In genomic region chr3:184811999-184812844, GRCh38 we compare ENCODE assay signal across 8 cellular contexts. TPM values are rescaled to one million over a fixed set of nuclear protein-coding genes. Genes with fewer than 3 reads are reported as not detected.
DNase-seq lines count a peak whose midpoint lies in the region; ATAC-seq, FAIRE-seq and TF ChIP-seq lines count a peak whose summit lies in the region.

A gene with protein sequence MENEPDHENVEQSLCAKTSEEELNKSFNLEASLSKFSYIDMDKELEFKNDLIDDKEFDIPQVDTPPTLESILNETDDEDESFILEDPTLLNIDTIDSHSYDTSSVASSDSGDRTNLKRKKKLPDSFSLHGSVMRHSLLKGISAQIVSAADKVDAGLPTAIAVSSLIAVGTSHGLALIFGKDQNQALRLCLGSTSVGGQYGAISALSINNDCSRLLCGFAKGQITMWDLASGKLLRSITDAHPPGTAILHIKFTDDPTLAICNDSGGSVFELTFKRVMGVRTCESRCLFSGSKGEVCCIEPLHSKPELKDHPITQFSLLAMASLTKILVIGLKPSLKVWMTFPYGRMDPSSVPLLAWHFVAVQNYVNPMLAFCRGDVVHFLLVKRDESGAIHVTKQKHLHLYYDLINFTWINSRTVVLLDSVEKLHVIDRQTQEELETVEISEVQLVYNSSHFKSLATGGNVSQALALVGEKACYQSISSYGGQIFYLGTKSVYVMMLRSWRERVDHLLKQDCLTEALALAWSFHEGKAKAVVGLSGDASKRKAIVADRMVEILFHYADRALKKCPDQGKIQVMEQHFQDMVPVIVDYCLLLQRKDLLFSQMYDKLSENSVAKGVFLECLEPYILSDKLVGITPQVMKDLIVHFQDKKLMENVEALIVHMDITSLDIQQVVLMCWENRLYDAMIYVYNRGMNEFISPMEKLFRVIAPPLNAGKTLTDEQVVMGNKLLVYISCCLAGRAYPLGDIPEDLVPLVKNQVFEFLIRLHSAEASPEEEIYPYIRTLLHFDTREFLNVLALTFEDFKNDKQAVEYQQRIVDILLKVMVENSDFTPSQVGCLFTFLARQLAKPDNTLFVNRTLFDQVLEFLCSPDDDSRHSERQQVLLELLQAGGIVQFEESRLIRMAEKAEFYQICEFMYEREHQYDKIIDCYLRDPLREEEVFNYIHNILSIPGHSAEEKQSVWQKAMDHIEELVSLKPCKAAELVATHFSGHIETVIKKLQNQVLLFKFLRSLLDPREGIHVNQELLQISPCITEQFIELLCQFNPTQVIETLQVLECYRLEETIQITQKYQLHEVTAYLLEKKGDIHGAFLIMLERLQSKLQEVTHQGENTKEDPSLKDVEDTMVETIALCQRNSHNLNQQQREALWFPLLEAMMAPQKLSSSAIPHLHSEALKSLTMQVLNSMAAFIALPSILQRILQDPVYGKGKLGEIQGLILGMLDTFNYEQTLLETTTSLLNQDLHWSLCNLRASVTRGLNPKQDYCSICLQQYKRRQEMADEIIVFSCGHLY (N-terminal part only) (plus strand): TSS chr3:184812166. CDS start chr3:184824633, 12,467 bp downstream.

- H3K9me3 ChIP-seq in adrenal gland (replicated peaks in 1 of 3) = no peaks in the 10 kb centered on the region
- H3K9me3 ChIP-seq in heart right ventricle = no peaks in the 10 kb centered on the region
- no peaks in the 10 kb centered on the region for H3K9me3 ChIP-seq in upper lobe of right lung

- H3K27ac ChIP-seq in adrenal gland (peak within 1 kb of the TSS in 4 of 5 donors; percentile 14 to 81 (median 68)), heart right ventricle (peak within 1 kb of the TSS in 9 of 10 donors; percentile 56 to 92 (median 85)), upper lobe of right lung (peak within 1 kb of the TSS; percentile 84)

- H3K4me1 ChIP-seq in adrenal gland (replicated peaks in 1 of 2) = peaks cover 6 to 17% of the 10 kb centered on the region in 2 donors
- peaks cover 4 to 61% (median 32%) of the 10 kb centered on the region in 9 donors for H3K4me1 ChIP-seq in heart right ventricle
- H3K4me1 ChIP-seq in upper lobe of right lung = peaks cover 12% of the 10 kb centered on the region

- peak; percentile 82 for DNase-seq in GM12891 (ENCODE audit: insufficient read length, low spot score)
- peak; percentile 95 for DNase-seq in NCI-H1436 (lab: John Stamatoyannopoulos, UW)
- DNase-seq in T follicular helper cell (ENCODE audit: low read depth) = peak; percentile 94
- peak; percentile 96 to 98 (median 97) for DNase-seq in adrenal gland
- DNase-seq in heart right ventricle = peak; percentile 96
- DNase-seq in posterior vena cava (ENCODE audit: low spot score) = peak; percentile 99
- DNase-seq in upper lobe of right lung = peak; percentile 98

- TF ChIP-seq CTCF in adrenal gland (IDR thresholded peaks at IDR 0.05) = peak; percentile 49 to 76 (median 64)
- TF ChIP-seq CTCF in heart right ventricle (IDR thresholded peaks at IDR 0.05) = peak; percentile 41 to 82 (median 69)
- peak; percentile 61 for TF ChIP-seq CTCF in upper lobe of right lung (IDR thresholded peaks at IDR 0.05)

- H3K27me3 ChIP-seq in adrenal gland = no peaks in the 10 kb centered on the region
- H3K27me3 ChIP-seq in heart right ventricle = no peaks in the 10 kb centered on the region
- no peaks in the 10 kb centered on the region for H3K27me3 ChIP-seq in upper lobe of right lung

- 0 to 1% (median 0%) methylated on average over 33 to 62 of the region's 62 CpGs for WGBS in adrenal gland, 4 donors
- WGBS in heart right ventricle, 2 donors = 0% methylated on average over 61 to 62 of the region's 62 CpGs

- peak; percentile 91 for ATAC-seq in HG02840 (IDR thresholded peaks at IDR 0.05; ENCODE audit: low FRiP score, unreplicated experiment)
- peak; percentile 92 to 98 (median 96) for ATAC-seq in heart right ventricle
- peak; percentile 99 for ATAC-seq in upper lobe of right lung

- H3K4me3 ChIP-seq in adrenal gland (peak within 1 kb of the TSS; percentile 54 to 84 (median 60)), heart right ventricle (peak within 1 kb of the TSS; percentile 74 to 100 (median 81)), upper lobe of right lung (peak within 1 kb of the TSS; percentile 88)

- peak; percentile 99 for FAIRE-seq in GM12891 (lab: Jason Lieb, UNC)

- intact Hi-C loops in adrenal gland (cut with DNase I) = no loop called here
- intact Hi-C loops in heart right ventricle (cut with DNase I) = no loop called here
- intact Hi-C loops in posterior vena cava (cut with DNase I) = no loop called here
- intact Hi-C loops in upper lobe of right lung (cut with DNase I) = no loop called here

- TF ChIP-seq POLR2A in GM12891 (IDR thresholded peaks at IDR 0.05; ENCODE audit: low read depth, low read length) (peak; percentile 60), adrenal gland (IDR thresholded peaks at IDR 0.05) (peak; percentile 64 to 79)

- H3K36me3 ChIP-seq in adrenal gland (replicated peaks in 1 of 2) (no peaks in the 10 kb centered on the region), heart right ventricle (peaks cover 0 to 14% (median 0%) of the 10 kb centered on the region in 9 donors), upper lobe of right lung (no peaks in the 10 kb centered on the region)

TF ChIP-seq in GM12891, 5 proteins besides CTCF, POLR2A, EP300 and RAD21:
- TF ChIP-seq PAX5 (IDR thresholded peaks at IDR 0.05; ENCODE audit: insufficient read depth, low read length, severe bottlenecking) = no peak
- TF ChIP-seq POLR2AphosphoS5 (IDR thresholded peaks at IDR 0.05; ENCODE audit: low read depth, low read length) = peak; percentile 70
- TF ChIP-seq TAF1 (IDR thresholded peaks at IDR 0.05; ENCODE audit: low read depth, low read length) = peak; percentile 88
- TF ChIP-seq SPI1 (IDR thresholded peaks at IDR 0.05; ENCODE audit: low read depth, low read length) = peak; percentile 91
- peak; percentile 82 for TF ChIP-seq POU2F2 (IDR thresholded peaks at IDR 0.05; ENCODE audit: low read depth, low read length)

RNA-seq across cellular contexts. Expression of the gene that starts here (rescaled TPM):
- polyA plus RNA-seq in GM12891 (2012; ENCODE audit: low read depth, missing spikeins) = 10.3 TPM
- total RNA-seq in adrenal gland (10 to 100 TPM; 21.9 to 56.9 (median 38.9) TPM), heart right ventricle (100 to 1,000 TPM in 4 of 10 donors, 10 to 100 TPM in 6; 39.7 to 123 (median 94.2) TPM), posterior vena cava (10 to 100 TPM; 58.8 to 66.8 TPM), upper lobe of right lung (62.9 TPM)
- polyA plus RNA-seq in adrenal gland (10 to 100 TPM; 17.6 to 20.4 (median 18.2) TPM), heart right ventricle (10 to 100 TPM; 11.1 to 19.5 TPM)

Comparison
In these comparisons a context has a peak if more than half of its experiments do, and no peak if none do; other contexts are left out.
1. Peak in every context shown above with its lines: DNase-seq, ATAC-seq, H3K4me3 ChIP-seq and H3K27ac ChIP-seq.